ENCODE assay signal across 8 cellular contexts in genomic region chr1:26317612-26318337, GRCh38. TPM values are rescaled to one million over a fixed set of nuclear protein-coding genes. Genes with fewer than 3 reads are reported as not detected.
DNase-seq lines count a peak whose midpoint lies in the region; ATAC-seq and TF ChIP-seq lines count a peak whose summit lies in the region.

TSS of gene CD52 (plus strand) at chr1:26317958. CDS start at chr1:26318018, 60 bp downstream.

- TF ChIP-seq CTCF in mammary epithelial cell (conservative IDR thresholded peaks at IDR 0.05 in 1 of 2, IDR thresholded peaks at IDR 0.05 in 1 of 2; ENCODE audit: extremely low read depth in 1 of 2, insufficient read depth in 1 of 2, low read depth in 1 of 2, low read length in 2 of 2): no peak

- no peaks in the 10 kb centered on the region for H3K79me2 ChIP-seq in mammary epithelial cell (ENCODE audit: insufficient read depth, low read length)

- no peaks in the 10 kb centered on the region for H4K20me1 ChIP-seq in mammary epithelial cell (ENCODE audit: insufficient read depth, low read length)

- dilution Hi-C loops in mammary epithelial cell (cut with HindIII; ENCODE audit: low sequenced_read_pairs): loop anchor here (10.0 kb wide), 1 partner anchor 213 kb away; no protein-coding TSS in a partner anchor

- peak; percentile 87 for DNase-seq in Jurkat, Clone E6-1 (ENCODE audit: low read depth, low spot score)
- peak; percentile 77 for DNase-seq in activated CD8-positive, alpha-beta memory T cell treated with anti-CD3 and anti-CD28 coated beads, Interleukin-2, amount 50 U/mL, for 4 hours
- no peak for DNase-seq in mesenteric fat pad (ENCODE audit: low spot score)
- no peak for DNase-seq in NCI-H2196 (lab: John Stamatoyannopoulos, UW; ENCODE audit: unreplicated experiment)
- no peak for DNase-seq in mammary epithelial cell

- H3K9me3 ChIP-seq in thymus (ENCODE audit: control insufficient read depth) (no peaks in the 10 kb centered on the region), mammary epithelial cell (replicated peaks; ENCODE audit: insufficient read depth, low read length) (no peaks in the 10 kb centered on the region)

- H3K9ac ChIP-seq in mammary epithelial cell (ENCODE audit: insufficient read depth, low read length): no peak within 1 kb of the TSS

- H3K36me3 ChIP-seq in thymus (ENCODE audit: control insufficient read depth, insufficient read depth) (peaks cover 23% of the 10 kb centered on the region), mammary epithelial cell (ENCODE audit: insufficient read depth, low read length) (no peaks in the 10 kb centered on the region)

- H2AFZ ChIP-seq in mammary epithelial cell (ENCODE audit: low read depth, low read length): no peak within 1 kb of the TSS

- no peaks in the 10 kb centered on the region for H3K27me3 ChIP-seq in thymus (ENCODE audit: control insufficient read depth, insufficient read depth)
- H3K27me3 ChIP-seq in mammary epithelial cell (ENCODE audit: insufficient read depth, low read length): no peaks in the 10 kb centered on the region

- BruUV-seq in mammary epithelial cell (replicated peaks; lab: Mats Ljungman, UMichigan): no TSS peak

- intact Hi-C loops in mammary epithelial cell (cut with micrococcal nuclease): no loop called here

- no peak within 1 kb of the TSS for H3K4me2 ChIP-seq in mammary epithelial cell (ENCODE audit: insufficient read depth, low read depth, low read length)

- ATAC-seq in GM18498 (IDR thresholded peaks at IDR 0.05; ENCODE audit: unreplicated experiment) (peak; percentile 39), GM18861 (IDR thresholded peaks at IDR 0.05; ENCODE audit: unreplicated experiment) (no peak)

- H3K27ac ChIP-seq in thymus (ENCODE audit: low read depth): peak within 1 kb of the TSS; percentile 84
- H3K27ac ChIP-seq in mammary epithelial cell (ENCODE audit: insufficient read depth, low read depth, low read length): no peak within 1 kb of the TSS

- 17% methylated on average over 12 of the region's 12 CpGs for WGBS in thymus
- 66% methylated on average over 11 of the region's 12 CpGs for WGBS in mammary epithelial cell (ENCODE audit: low coverage, missing lambda C conversion rate)

- peak within 1 kb of the TSS; percentile 25 for H3K4me3 ChIP-seq in Jurkat, Clone E6-1 (ENCODE audit: low read length)
- peak within 1 kb of the TSS; percentile 57 for H3K4me3 ChIP-seq in thymus (ENCODE audit: low read length)
- H3K4me3 ChIP-seq in mammary epithelial cell (replicated peaks in 1 of 3; ENCODE audit: insufficient read depth in 1 of 3, low read depth in 2 of 3, low read length in 3 of 3): no peak within 1 kb of the TSS

- H3K4me1 ChIP-seq in thymus (ENCODE audit: control insufficient read depth, insufficient read depth, low read length) (peaks cover 50% of the 10 kb centered on the region), mammary epithelial cell (ENCODE audit: insufficient read depth, low read length) (peaks cover 9% of the 10 kb centered on the region)

- in situ Hi-C loops in mammary epithelial cell (cut with MboI; ENCODE audit: low sequenced_read_pairs in 2 of 2): no loop called here

- CTCF ChIA-PET in mammary epithelial cell (lab: Charles Lee; ENCODE audit: low non-redundant PET): no interaction called here

RNA-seq across cellular contexts. Expression of gene CD52, which starts in this region (rescaled TPM):
- 38.8 TPM for polyA plus RNA-seq in Jurkat, Clone E6-1 (2012; ENCODE audit: insufficient read depth, insufficient read length)
- total RNA-seq in mesenteric fat pad (27.1 TPM), mammary epithelial cell (not detected)
- polyA plus RNA-seq in thymus (1,113 TPM), mammary epithelial cell (0.27 TPM)
- not detected for polyA minus RNA-seq in mammary epithelial cell

Comparison
In these comparisons a context has a peak if more than half of its experiments do, and no peak if none do; other contexts are left out.
1. RNA of gene CD52 (total RNA-seq): 27.1 TPM in mesenteric fat pad (single experiment); not detected in mammary epithelial cell; every median in the first group is over 10 times any median in the second.
2. RNA of gene CD52 (polyA plus RNA-seq): 1,113 TPM in thymus (single experiment); 0.27 TPM in mammary epithelial cell (single experiment); every median in the first group is over 100 times any median in the second.
3. DNase-seq: peak in Jurkat, Clone E6-1 (single experiment) and activated CD8-positive, alpha-beta memory T cell treated with anti-CD3 and anti-CD28 coated beads, Interleukin-2, amount 50 U/mL, for 4 hours (single experiment); none in mesenteric fat pad (single experiment), NCI-H2196 (single experiment) and mammary epithelial cell (single experiment).
4. H3K4me3 ChIP-seq: peak in Jurkat, Clone E6-1 (single experiment) and thymus (single experiment); none in mammary epithelial cell (0 of 3).